Comparison of ENCODE assay signal across 33 cellular contexts in the genomic region with DNA sequence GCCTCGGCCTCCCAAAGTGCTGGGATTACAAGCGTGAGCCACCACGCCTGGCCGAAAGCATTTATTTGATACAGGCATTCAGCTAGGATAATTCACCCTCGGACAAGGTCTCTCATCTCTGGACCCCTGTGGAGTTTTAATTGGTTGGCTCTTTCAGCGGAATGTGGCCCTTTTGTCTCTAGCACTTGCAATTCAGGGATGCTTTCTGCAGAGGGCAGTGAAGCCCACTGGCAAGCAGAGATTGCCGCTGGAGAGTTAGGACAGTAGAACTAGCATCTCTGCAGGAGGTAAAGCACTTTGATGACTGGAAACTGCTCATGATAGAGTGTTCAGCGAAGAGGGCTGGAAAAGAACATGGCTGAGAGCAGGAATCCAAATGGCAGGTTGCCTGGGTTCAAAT.
DNase-seq lines count a peak whose midpoint lies in the region; ATAC-seq and TF ChIP-seq lines count a peak whose summit lies in the region.
"Had no signal": no experiment of that assay in that cellular context is flagged by ENCODE, and none has a peak within 500 bp of the region (broad histone marks: within the 10 kb centered on the region; RNA-seq: fewer than 3 reads in every experiment).

No MANE protein-coding gene starts in this region.

- no peak overlapping the region for H3K9ac ChIP-seq in mesendoderm (ENCODE audit: low read length)
- H3K9ac ChIP-seq: BLaER1 treated with 17β-estradiol and CSF1 and Interleukin-3, amounts not matched to agents 10 nM and 100 nM had no signal

- H3K4me1 Mint-ChIP-seq in activated CD4-positive, alpha-beta T cell treated with anti-CD3 and anti-CD28 coated beads, Interleukin-2, amount 10 ng/mL, durations not matched to agents 7 days and 5 days: no peaks in the 10 kb centered on the region

- intact Hi-C loops in body of pancreas (cut with DNase I): no loop called here

- no peak overlapping the region for H3K4ac ChIP-seq in mesendoderm (ENCODE audit: low read depth, low read length)

- H3K56ac ChIP-seq in mesendoderm (ENCODE audit: low read length): no peak overlapping the region

- H3K27ac Mint-ChIP-seq in activated CD4-positive, alpha-beta T cell treated with anti-CD3 and anti-CD28 coated beads, Interleukin-2, amount 10 ng/mL, durations not matched to agents 7 days and 5 days: no peak overlapping the region
- H3K27ac Mint-ChIP-seq: activated naive CD8-positive, alpha-beta T cell treated with anti-CD3 and anti-CD28 coated beads, Interleukin-2, amount 10 ng/mL, durations not matched to agents 7 days and 5 days; stimulated activated naive B cell treated with anti-CD40 and anti-IgM and Interleukin-4, amounts not matched to agents 10 μg/mL and 1 μg/mL and 100 μg/mL, for 72 hours had no signal

- no peak overlapping the region for H3K27ac ChIP-seq in mesendoderm (ENCODE audit: low read depth, low read length)
- no peak overlapping the region for H3K27ac ChIP-seq in body of pancreas
- H3K27ac ChIP-seq: BLaER1 treated with 17β-estradiol and CSF1 and Interleukin-3, amounts not matched to agents 10 nM and 100 nM; foreskin keratinocyte; heart left ventricle; pancreas; SJCRH30; upper lobe of left lung had no signal

- H3K27me3 Mint-ChIP-seq in activated CD4-positive, alpha-beta T cell treated with anti-CD3 and anti-CD28 coated beads, Interleukin-2, amount 10 ng/mL, durations not matched to agents 7 days and 5 days: no peaks in the 10 kb centered on the region
- H3K27me3 Mint-ChIP-seq: activated naive CD8-positive, alpha-beta T cell treated with anti-CD3 and anti-CD28 coated beads, Interleukin-2, amount 10 ng/mL, durations not matched to agents 7 days and 5 days; effector memory CD8-positive, alpha-beta T cell; stimulated activated naive B cell treated with anti-CD40 and anti-IgM and Interleukin-4, amounts not matched to agents 10 μg/mL and 1 μg/mL and 100 μg/mL, for 72 hours had no signal

- H3K4me3 ChIP-seq in NB4 (ENCODE audit: low read depth, low read length) (no peak overlapping the region), epithelial cell of proximal tubule (ENCODE audit: low read depth, low read length) (no peak overlapping the region), mesendoderm (ENCODE audit: low read length) (no peak overlapping the region), body of pancreas (no peak overlapping the region)
- H3K4me3 ChIP-seq: BLaER1 treated with 17β-estradiol and CSF1 and Interleukin-3, amounts not matched to agents 10 nM and 100 nM; heart left ventricle; pancreas; SJCRH30; upper lobe of left lung had no signal

- CTCF ChIA-PET in GM10248 (lab: Yijun Ruan, JAX): interaction anchor here (1.4 to 4.2 kb wide), 5 partner anchors 9 to 54 kb away, joined by 3 to 35 read pairs (median 7); no protein-coding TSS in a partner anchor
- CTCF ChIA-PET in activated CD4-positive, alpha-beta T cell treated with anti-CD3 and anti-CD28 coated beads, Interleukin-2, amount 10 ng/mL, durations not matched to agents 7 days and 5 days (lab: Charles Lee): no interaction called here

- no peak overlapping the region for H4K8ac ChIP-seq in mesendoderm (ENCODE audit: low read depth, low read length)

- no peaks in the 10 kb centered on the region for H3K36me3 ChIP-seq in mesendoderm (ENCODE audit: control insufficient read depth, insufficient read depth, low read length)
- H3K36me3 ChIP-seq in body of pancreas (replicated peaks in 1 of 2; ENCODE audit: insufficient read depth in 1 of 2, low read depth in 2 of 2): no peaks in the 10 kb centered on the region
- H3K36me3 ChIP-seq: pancreas, SJCRH30, upper lobe of left lung had no signal

- no peak overlapping the region for H3K4me3 Mint-ChIP-seq in activated CD4-positive, alpha-beta T cell treated with anti-CD3 and anti-CD28 coated beads, Interleukin-2, amount 10 ng/mL, durations not matched to agents 7 days and 5 days
- H3K4me3 Mint-ChIP-seq: activated naive CD8-positive, alpha-beta T cell treated with anti-CD3 and anti-CD28 coated beads, Interleukin-2, amount 10 ng/mL, durations not matched to agents 7 days and 5 days; effector memory CD8-positive, alpha-beta T cell; stimulated activated naive B cell treated with anti-CD40 and anti-IgM and Interleukin-4, amounts not matched to agents 10 μg/mL and 1 μg/mL and 100 μg/mL, for 72 hours had no signal

- POLR2A ChIA-PET in GM10248 (lab: Yijun Ruan, JAX): interaction anchor here (0.6 to 0.7 kb wide), 2 partner anchors 407 to 1224 kb away, joined by 5 to 7 read pairs; no protein-coding TSS in a partner anchor
- POLR2A ChIA-PET in activated CD4-positive, alpha-beta T cell treated with anti-CD3 and anti-CD28 coated beads, Interleukin-2, amount 10 ng/mL, durations not matched to agents 7 days and 5 days (lab: Charles Lee): no interaction called here

- no peak for TF ChIP-seq POLR2A in NB4 (IDR thresholded peaks at IDR 0.05; ENCODE audit: extremely low read depth, insufficient read length)
- no peak for TF ChIP-seq POLR2A in body of pancreas (IDR thresholded peaks at IDR 0.05)

- H3K27me3 ChIP-seq in mesendoderm (ENCODE audit: insufficient read depth, low read length, poor library complexity) (peaks cover 4% of the 10 kb centered on the region), body of pancreas (no peaks in the 10 kb centered on the region)
- H3K27me3 ChIP-seq: BLaER1 treated with 17β-estradiol and CSF1 and Interleukin-3, amounts not matched to agents 10 nM and 100 nM; foreskin keratinocyte; heart left ventricle; pancreas; SJCRH30; upper lobe of left lung had no signal

- no peaks in the 10 kb centered on the region for H3K9me3 ChIP-seq in body of pancreas
- H3K9me3 ChIP-seq: BLaER1 treated with 17β-estradiol and CSF1 and Interleukin-3, amounts not matched to agents 10 nM and 100 nM; heart left ventricle; pancreas; SJCRH30; upper lobe of left lung had no signal

- no peaks in the 10 kb centered on the region for H3K79me1 ChIP-seq in mesendoderm (ENCODE audit: low read length)

- WGBS in mesendoderm (ENCODE audit: extremely low coverage, insufficient coverage, low lambda C conversion rate): no CpG with 5 or more reads among the region's 8 CpGs
- 96 to 97% methylated on average over 7 to 8 of the region's 8 CpGs for WGBS in body of pancreas, 2 donors

- H3K36me3 Mint-ChIP-seq in activated CD4-positive, alpha-beta T cell treated with anti-CD3 and anti-CD28 coated beads, Interleukin-2, amount 10 ng/mL, durations not matched to agents 7 days and 5 days (ENCODE audit: low read depth): no peaks in the 10 kb centered on the region

- no peak overlapping the region for H2BK5ac ChIP-seq in mesendoderm (ENCODE audit: low read length)

- ATAC-seq in body of pancreas: no peak
- ATAC-seq: effector memory CD8-positive, alpha-beta T cell; esophagus mucosa; foreskin keratinocyte; heart left ventricle; pancreas; stimulated activated naive B cell treated with anti-CD40 and anti-IgM and Interleukin-4, amounts not matched to agents 10 μg/mL and 1 μg/mL and 100 μg/mL, for 72 hours had no signal

- no peak overlapping the region for H2BK120ac ChIP-seq in mesendoderm (ENCODE audit: low read depth, low read length)

- no peak overlapping the region for H3K18ac ChIP-seq in mesendoderm (ENCODE audit: low read length)

- H3K9me3 Mint-ChIP-seq in activated CD4-positive, alpha-beta T cell treated with anti-CD3 and anti-CD28 coated beads, Interleukin-2, amount 10 ng/mL, durations not matched to agents 7 days and 5 days: no peaks in the 10 kb centered on the region
- H3K9me3 Mint-ChIP-seq: activated naive CD8-positive, alpha-beta T cell treated with anti-CD3 and anti-CD28 coated beads, Interleukin-2, amount 10 ng/mL, durations not matched to agents 7 days and 5 days; effector memory CD8-positive, alpha-beta T cell; stimulated activated naive B cell treated with anti-CD40 and anti-IgM and Interleukin-4, amounts not matched to agents 10 μg/mL and 1 μg/mL and 100 μg/mL, for 72 hours had no signal

- H3K23ac ChIP-seq in mesendoderm (ENCODE audit: low read length): no peak overlapping the region

- H2AK5ac ChIP-seq in mesendoderm (ENCODE audit: low read length): no peak overlapping the region

- H3K79me2 ChIP-seq in mesendoderm (ENCODE audit: control insufficient read depth, insufficient read depth, low read length): no peaks in the 10 kb centered on the region

- H4K5ac ChIP-seq in mesendoderm (ENCODE audit: low read length): no peak overlapping the region

- H3K4me1 ChIP-seq in mesendoderm (ENCODE audit: control insufficient read depth, low read depth, low read length) (no peaks in the 10 kb centered on the region), body of pancreas (no peaks in the 10 kb centered on the region)
- H3K4me1 ChIP-seq: foreskin keratinocyte, pancreas, SJCRH30 had no signal

- TF ChIP-seq CTCF in GM10248 (IDR thresholded peaks at IDR 0.05; ENCODE audit: control extremely low read depth, extremely low read depth, low read depth, missing control alignments) (peak; percentile 7), NB4 (IDR thresholded peaks at IDR 0.05; ENCODE audit: low read depth, low read length) (peak; percentile 35), epithelial cell of proximal tubule (conservative IDR thresholded peaks at IDR 0.05; ENCODE audit: low read depth, low read length) (peak; percentile 18), body of pancreas (IDR thresholded peaks at IDR 0.05) (no peak)

- DNase-seq in GM10248 (ENCODE audit: extremely low spot score): no peak
- peak; percentile 29 for DNase-seq in NB4 (ENCODE audit: low read depth)
- no peak for DNase-seq in epithelial cell of proximal tubule (ENCODE audit: low read depth)
- peak; percentile 93 for DNase-seq in mesendoderm
- no peak for DNase-seq in activated CD4-positive, alpha-beta T cell treated with anti-CD3 and anti-CD28 coated beads, Interleukin-2, amount 10 ng/mL, durations not matched to agents 7 days and 5 days
- no peak for DNase-seq in body of pancreas
- no peak for DNase-seq in NCI-H345 treated with DMSO at 0.1 percent for 48 hours (lab: John Stamatoyannopoulos, UW; ENCODE audit: unreplicated experiment)
- no peak for DNase-seq in occipital lobe (lab: John Stamatoyannopoulos, UW)
- DNase-seq: activated CD4-positive, alpha-beta T cell treated with anti-CD3 and anti-CD28 coated beads for 48 hours; activated gamma-delta T cell; activated naive CD8-positive, alpha-beta T cell treated with anti-CD3 and anti-CD28 coated beads, Interleukin-2, amount 10 ng/mL, durations not matched to agents 7 days and 5 days; activated T-cell treated with anti-CD3 and anti-CD28 coated beads, Interleukin-2, amount 50 U/mL, for 1 hour; caudate nucleus; DMS153; effector memory CD8-positive, alpha-beta T cell; foreskin keratinocyte; heart left ventricle; KBM-7; NCI-H1105; NCI-H2081; NCI-H226; NCI-H748 treated with DMSO at 0.1 percent for 48 hours; retina; RPMI8226; SJCRH30; small intestine; stimulated activated naive B cell treated with anti-CD40 and anti-IgM and Interleukin-4, amounts not matched to agents 10 μg/mL and 1 μg/mL and 100 μg/mL, for 72 hours; substantia nigra; SW 1271; upper lobe of left lung had no signal

- H2BK15ac ChIP-seq in mesendoderm (replicated peaks; ENCODE audit: low read depth): no peak overlapping the region

- no peak overlapping the region for H3K4me2 ChIP-seq in mesendoderm (ENCODE audit: low read length)
- H3K4me2 ChIP-seq: BLaER1 treated with 17β-estradiol and CSF1 and Interleukin-3, amounts not matched to agents 10 nM and 100 nM had no signal

Comparison
In these comparisons a context has a peak if more than half of its experiments do, and no peak if none do; other contexts are left out.
1. DNase-seq: peak in NB4 (single experiment) and mesendoderm (single experiment); none in GM10248 (single experiment), epithelial cell of proximal tubule (single experiment), activated CD4-positive, alpha-beta T cell treated with anti-CD3 and anti-CD28 coated beads, Interleukin-2, amount 10 ng/mL, durations not matched to agents 7 days and 5 days (single experiment), body of pancreas (0 of 4), NCI-H345 treated with DMSO at 0.1 percent for 48 hours (single experiment) and occipital lobe (single experiment).
2. CTCF ChIP-seq: peak in GM10248 (single experiment), NB4 (single experiment) and epithelial cell of proximal tubule (single experiment); none in body of pancreas (0 of 7).